ENCODE assay signal across 8 cellular contexts in the genomic region with DNA sequence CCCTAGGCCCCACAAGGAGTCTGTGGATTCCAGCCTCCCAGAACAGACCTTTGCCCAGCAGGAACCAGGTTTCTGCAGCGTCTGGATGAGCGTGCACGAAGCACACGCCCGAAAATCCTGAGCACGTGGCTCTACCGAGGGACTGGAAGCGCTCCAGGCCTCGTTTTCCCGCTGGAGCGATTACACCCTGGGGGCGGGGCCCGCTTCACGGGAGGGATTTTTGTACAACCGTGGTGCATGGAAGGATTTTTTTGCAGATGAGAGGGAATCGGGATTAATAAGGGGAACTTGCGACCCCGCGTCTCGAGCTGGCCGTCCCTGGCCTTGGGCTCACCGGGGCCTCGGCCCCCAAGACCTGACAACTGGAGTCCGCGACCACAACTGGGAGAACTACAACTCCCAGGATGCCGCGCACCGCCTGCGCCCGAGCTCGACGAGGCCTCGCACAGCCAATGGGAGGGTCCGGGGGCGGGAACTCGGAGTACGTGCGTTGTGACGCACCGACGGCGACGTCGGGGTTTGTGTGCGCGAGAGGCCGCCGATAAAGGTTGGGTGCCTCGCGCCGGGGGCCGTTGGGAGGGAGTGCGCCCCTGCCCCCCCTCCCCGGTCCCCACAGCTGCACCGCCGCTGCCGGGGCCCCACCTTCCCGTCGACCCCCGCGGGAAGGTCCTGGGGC. TPM values are rescaled to one million over a fixed set of nuclear protein-coding genes. Genes with fewer than 3 reads are reported as not detected.
A peak's percentile ranks its signal among the peaks of the same experiment; 100 is the strongest.
DNase-seq lines count a peak whose midpoint lies in the region; ATAC-seq and TF ChIP-seq lines count a peak whose summit lies in the region.

A gene (plus strand): TSS at position 518 of the 676 bp plus-strand sequence. CDS start 3,294 bp downstream, outside the sequence.

- no peaks in the 10 kb centered on the region for H3K36me3 ChIP-seq in cardiac muscle cell
- no peaks in the 10 kb centered on the region for H3K36me3 ChIP-seq in parathyroid adenoma (ENCODE audit: control insufficient read depth, insufficient read depth, low read length)
- peaks cover 0 to 5% (median 0%) of the 10 kb centered on the region in 3 donors for H3K36me3 ChIP-seq in tibial nerve

- H3K9ac ChIP-seq in parathyroid adenoma: peak within 1 kb of the TSS; percentile 29

- ATAC-seq in HG02678 (IDR thresholded peaks at IDR 0.05; ENCODE audit: unreplicated experiment): peak; percentile 96

- H3K4me1 ChIP-seq in cardiac muscle cell (ENCODE audit: low read depth): peaks cover 3% of the 10 kb centered on the region
- peaks cover 23% of the 10 kb centered on the region for H3K4me1 ChIP-seq in parathyroid adenoma
- peaks cover 0 to 55% (median 37%) of the 10 kb centered on the region in 4 donors for H3K4me1 ChIP-seq in tibial nerve

- DNase-seq in GM10266 (ENCODE audit: extremely low spot score) (peak; percentile 98), NCI-H1105 treated with DMSO at 0.1 percent for 48 hours (lab: John Stamatoyannopoulos, UW) (peak; percentile 96), SKM-1 treated with dmso at 0.1 percent for 144 hours (lab: John Stamatoyannopoulos, UW; ENCODE audit: unreplicated experiment) (peak; percentile 64), cardiac muscle cell (ENCODE audit: low read depth in 1 of 2, low spot score in 1 of 2) (peak; percentile 99), tibial nerve (ENCODE audit: low spot score in 2 of 2) (peak; percentile 96 to 98)
- peak; percentile 99 for DNase-seq in activated naive CD8-positive, alpha-beta T cell treated with anti-CD3 and anti-CD28 coated beads, Interleukin-2, amount 50 U/mL, for 16 hours (ENCODE audit: low read depth, low spot score)

- H3K4me3 ChIP-seq in cardiac muscle cell: peak within 1 kb of the TSS; percentile 92
- peak within 1 kb of the TSS; percentile 96 for H3K4me3 ChIP-seq in parathyroid adenoma (ENCODE audit: low read depth, low read length)
- H3K4me3 ChIP-seq in tibial nerve: peak within 1 kb of the TSS; percentile 39 to 79 (median 60)

- peaks cover 15% of the 10 kb centered on the region for H3K79me2 ChIP-seq in parathyroid adenoma

- 1 to 2% methylated on average over 28 to 41 of the region's 61 CpGs for WGBS in tibial nerve, 2 donors

- peak within 1 kb of the TSS; percentile 99 for H2AFZ ChIP-seq in parathyroid adenoma

- peak within 1 kb of the TSS; percentile 99 for H3K4me2 ChIP-seq in parathyroid adenoma (ENCODE audit: low read length)

- TF ChIP-seq CTCF in GM10266 (IDR thresholded peaks at IDR 0.05; ENCODE audit: control insufficient read depth, insufficient read depth, low read depth, missing control alignments) (no peak), cardiac muscle cell (IDR thresholded peaks at IDR 0.05; ENCODE audit: low read depth, low read length) (no peak), parathyroid adenoma (IDR thresholded peaks at IDR 0.05) (no peak), tibial nerve (IDR thresholded peaks at IDR 0.05) (peak in 2 of 5 experiments; percentile 17 to 27)

- TF ChIP-seq EP300 in tibial nerve (IDR thresholded peaks at IDR 0.05): peak; percentile 79 to 84

- H3K27ac ChIP-seq in cardiac muscle cell: peak within 1 kb of the TSS; percentile 96
- peak within 1 kb of the TSS; percentile 94 for H3K27ac ChIP-seq in parathyroid adenoma
- H3K27ac ChIP-seq in tibial nerve: peak within 1 kb of the TSS; percentile 90 to 99 (median 98)

- H3K27me3 ChIP-seq in cardiac muscle cell (no peaks in the 10 kb centered on the region), parathyroid adenoma (ENCODE audit: control insufficient read depth, insufficient read depth, low read length) (no peaks in the 10 kb centered on the region), tibial nerve (no peaks in the 10 kb centered on the region)

- TF ChIP-seq POLR2A in tibial nerve (IDR thresholded peaks at IDR 0.05): peak; percentile 73 to 76

- no peaks in the 10 kb centered on the region for H3K9me3 ChIP-seq in cardiac muscle cell (ENCODE audit: low read depth)
- no peaks in the 10 kb centered on the region for H3K9me3 ChIP-seq in parathyroid adenoma (ENCODE audit: control insufficient read depth, low read length)
- H3K9me3 ChIP-seq in tibial nerve: no peaks in the 10 kb centered on the region

RNA-seq across cellular contexts. Expression of the gene that starts here (rescaled TPM):
- total RNA-seq in cardiac muscle cell: 15.7 and 16.7 TPM in 2 replicates
- 0.95 and 0.96 TPM in 2 replicates for polyA plus RNA-seq in cardiac muscle cell
- 10 to 100 TPM in 1 of 4 donors, 1 to 10 TPM in 3; 3.5 to 16.8 (median 4.0) TPM for total RNA-seq in tibial nerve

Comparison
In these comparisons a context has a peak if more than half of its experiments do, and no peak if none do; other contexts are left out.
1. Peak in every context shown above with its lines: DNase-seq, ATAC-seq, H3K4me3 ChIP-seq and H3K27ac ChIP-seq.